9 cellular contexts compared by ENCODE assay signal in genomic region chr1:214427871-214428277, GRCh38.
DNase-seq lines count a peak whose midpoint lies in the region; ATAC-seq and TF ChIP-seq lines count a peak whose summit lies in the region.
"Had no signal": no experiment of that assay in that cellular context is flagged by ENCODE, and none has a peak within 500 bp of the region (broad histone marks: within the 10 kb centered on the region; RNA-seq: fewer than 3 reads in every experiment).

No MANE protein-coding gene starts in this region.

- H3K4me3 ChIP-seq in AG04449 (ENCODE audit: low read depth, low read length), result no peak overlapping the region
- H3K4me3 ChIP-seq in right lobe of liver, result no peak overlapping the region

- ATAC-seq in HG03135 (IDR thresholded peaks at IDR 0.05; ENCODE audit: unreplicated experiment) (peak; percentile 87), right lobe of liver (peak in 3 of 4 donors; percentile 24 to 50 (median 30))
- ATAC-seq in stimulated activated naive CD8-positive, alpha-beta T cell treated with anti-CD3 and anti-CD28 coated beads, Interleukin-15, amount 100 ng/mL, for 72 hours, result peak; percentile 100

- DNase-seq in AG04449 (ENCODE audit: low read depth, low spot score) (peak; percentile 79), RWPE1 (ENCODE audit: low spot score) (peak; percentile 79), right lobe of liver (no peak), NCI-H1436 (lab: John Stamatoyannopoulos, UW) (no peak)
- peak; percentile 85 for DNase-seq in activated T-helper 2 cell treated with anti-CD3 and anti-CD28 coated beads, Interferon-gamma antibody, Interleukin-2, Interleukin-4, amounts not matched to agents 10 μg/mL and 5 μg/mL and 100 μg/mL, durations not matched to agents 14 hours and 24 hours and 36 hours (ENCODE audit: low spot score)
- DNase-seq in stimulated activated naive CD8-positive, alpha-beta T cell treated with anti-CD3 and anti-CD28 coated beads, Interleukin-15, amount 100 ng/mL, for 72 hours, result peak; percentile 73 to 88
- DNase-seq: right cardiac atrium had no signal

- peaks cover 60% of the 10 kb centered on the region for H3K4me1 Mint-ChIP-seq in activated T-helper 2 cell treated with anti-CD3 and anti-CD28 coated beads, Interferon-gamma antibody, Interleukin-2, Interleukin-4, amounts not matched to agents 10 μg/mL and 5 μg/mL and 100 μg/mL, durations not matched to agents 14 hours and 24 hours and 36 hours (ENCODE audit: low read depth)
- peaks cover 28% of the 10 kb centered on the region for H3K4me1 Mint-ChIP-seq in stimulated activated naive CD8-positive, alpha-beta T cell treated with anti-CD3 and anti-CD28 coated beads, Interleukin-15, amount 100 ng/mL, for 72 hours

- POLR2A ChIA-PET in AG04449 (lab: Yijun Ruan, JAX) (interaction anchor here (1.2 kb wide), 1 partner anchor 25 kb away, joined by 3 read pairs; no protein-coding TSS in a partner anchor), RWPE1 (lab: Yijun Ruan, JAX; ENCODE audit: low non-redundant PET) (no interaction called here)

- H3K27me3 ChIP-seq in right lobe of liver, result no peaks in the 10 kb centered on the region

- 36% methylated on average over 7 of the region's 7 CpGs for WGBS in right lobe of liver (ENCODE audit: insufficient coverage, low coverage, low lambda C conversion rate, missing lambda C conversion rate)

- H3K9me3 Mint-ChIP-seq in activated T-helper 2 cell treated with anti-CD3 and anti-CD28 coated beads, Interferon-gamma antibody, Interleukin-2, Interleukin-4, amounts not matched to agents 10 μg/mL and 5 μg/mL and 100 μg/mL, durations not matched to agents 14 hours and 24 hours and 36 hours, result no peaks in the 10 kb centered on the region
- no peaks in the 10 kb centered on the region for H3K9me3 Mint-ChIP-seq in stimulated activated naive CD8-positive, alpha-beta T cell treated with anti-CD3 and anti-CD28 coated beads, Interleukin-15, amount 100 ng/mL, for 72 hours

- peak overlapping the region; percentile 62 for H3K4me3 Mint-ChIP-seq in activated T-helper 2 cell treated with anti-CD3 and anti-CD28 coated beads, Interferon-gamma antibody, Interleukin-2, Interleukin-4, amounts not matched to agents 10 μg/mL and 5 μg/mL and 100 μg/mL, durations not matched to agents 14 hours and 24 hours and 36 hours (ENCODE audit: low read depth)
- H3K4me3 Mint-ChIP-seq in stimulated activated naive CD8-positive, alpha-beta T cell treated with anti-CD3 and anti-CD28 coated beads, Interleukin-15, amount 100 ng/mL, for 72 hours, result peak overlapping the region; percentile 58 to 66

- peak overlapping the region; percentile 97 for H3K27ac Mint-ChIP-seq in activated T-helper 2 cell treated with anti-CD3 and anti-CD28 coated beads, Interferon-gamma antibody, Interleukin-2, Interleukin-4, amounts not matched to agents 10 μg/mL and 5 μg/mL and 100 μg/mL, durations not matched to agents 14 hours and 24 hours and 36 hours
- H3K27ac Mint-ChIP-seq in stimulated activated naive CD8-positive, alpha-beta T cell treated with anti-CD3 and anti-CD28 coated beads, Interleukin-15, amount 100 ng/mL, for 72 hours, result peak overlapping the region; percentile 77 to 91

- H3K27ac ChIP-seq in RWPE1 (peak overlapping the region; percentile 76), right lobe of liver (no peak overlapping the region)

- peak; percentile 17 for TF ChIP-seq POLR2A in GM18951 (IDR thresholded peaks at IDR 0.05; ENCODE audit: extremely low read depth, insufficient read depth, insufficient read length)
- no peak for TF ChIP-seq POLR2A in right lobe of liver (IDR thresholded peaks at IDR 0.05)

- in situ Hi-C loops in GM18951 (cut with MboI; ENCODE audit: low sequenced_read_pairs, unreplicated experiment), result no loop called here

- H3K4me1 ChIP-seq in right lobe of liver, result no peaks in the 10 kb centered on the region

- H3K9me3 ChIP-seq in right lobe of liver, result no peaks in the 10 kb centered on the region

- TF ChIP-seq CTCF in AG04449 (IDR thresholded peaks at IDR 0.05; ENCODE audit: insufficient read depth, low read length, missing control alignments) (no peak), RWPE1 (conservative IDR thresholded peaks at IDR 0.05; ENCODE audit: low read depth) (no peak), right lobe of liver (IDR thresholded peaks at IDR 0.05) (no peak)

- H3K36me3 ChIP-seq in right lobe of liver, result no peaks in the 10 kb centered on the region

- intact Hi-C loops in activated T-helper 2 cell treated with anti-CD3 and anti-CD28 coated beads, Interferon-gamma antibody, Interleukin-2, Interleukin-4, amounts not matched to agents 10 μg/mL and 5 μg/mL and 100 μg/mL, durations not matched to agents 14 hours and 24 hours and 36 hours (cut with micrococcal nuclease), result loop anchor here (1.0 to 5.0 kb wide), 5 partner anchors 10 to 41 kb away; no protein-coding TSS in a partner anchor
- intact Hi-C loops in right lobe of liver (cut with DNase I), result no loop called here

- H3K27me3 Mint-ChIP-seq in activated T-helper 2 cell treated with anti-CD3 and anti-CD28 coated beads, Interferon-gamma antibody, Interleukin-2, Interleukin-4, amounts not matched to agents 10 μg/mL and 5 μg/mL and 100 μg/mL, durations not matched to agents 14 hours and 24 hours and 36 hours (ENCODE audit: low read depth), result no peaks in the 10 kb centered on the region
- H3K27me3 Mint-ChIP-seq in stimulated activated naive CD8-positive, alpha-beta T cell treated with anti-CD3 and anti-CD28 coated beads, Interleukin-15, amount 100 ng/mL, for 72 hours, result peaks cover 6% of the 10 kb centered on the region

- peaks cover 49% of the 10 kb centered on the region for H3K36me3 Mint-ChIP-seq in activated T-helper 2 cell treated with anti-CD3 and anti-CD28 coated beads, Interferon-gamma antibody, Interleukin-2, Interleukin-4, amounts not matched to agents 10 μg/mL and 5 μg/mL and 100 μg/mL, durations not matched to agents 14 hours and 24 hours and 36 hours (ENCODE audit: low read depth)

- CTCF ChIA-PET in AG04449 (lab: Yijun Ruan, JAX), result interaction anchor here (0.7 to 1.3 kb wide), 8 partner anchors 9 to 199 kb away, joined by 3 to 6 read pairs (median 3); no protein-coding TSS in a partner anchor
- CTCF ChIA-PET in RWPE1 (lab: Yijun Ruan, JAX), result no interaction called here

Comparison
In these comparisons a context has a peak if more than half of its experiments do, and no peak if none do; other contexts are left out.
1. DNase-seq: peak in AG04449 (single experiment), RWPE1 (single experiment), activated T-helper 2 cell treated with anti-CD3 and anti-CD28 coated beads, Interferon-gamma antibody, Interleukin-2, Interleukin-4, amounts not matched to agents 10 μg/mL and 5 μg/mL and 100 μg/mL, durations not matched to agents 14 hours and 24 hours and 36 hours (single experiment) and stimulated activated naive CD8-positive, alpha-beta T cell treated with anti-CD3 and anti-CD28 coated beads, Interleukin-15, amount 100 ng/mL, for 72 hours (2 of 2); none in right lobe of liver (0 of 3) and NCI-H1436 (single experiment).
2. ATAC-seq: peak in every context shown above with its lines; median percentile 100 in stimulated activated naive CD8-positive, alpha-beta T cell treated with anti-CD3 and anti-CD28 coated beads, Interleukin-15, amount 100 ng/mL, for 72 hours; 87 in HG03135; 30 in right lobe of liver.